Comparison of ENCODE assay signal across 11 cellular contexts in genomic region chr13:113398963-113399754, GRCh38. TPM values are rescaled to one million over a fixed set of nuclear protein-coding genes. Genes with fewer than 3 reads are reported as not detected.
DNase-seq lines count a peak whose midpoint lies in the region; ATAC-seq and TF ChIP-seq lines count a peak whose summit lies in the region.
"Had no signal": no experiment of that assay in that cellular context is flagged by ENCODE, and none has a peak within 500 bp of the region (broad histone marks: within the 10 kb centered on the region; RNA-seq: fewer than 3 reads in every experiment).

No MANE protein-coding gene starts in this region.

- no peak for TF ChIP-seq CTCF in ascending aorta (IDR thresholded peaks at IDR 0.05)

- intact Hi-C loops in ascending aorta (cut with DNase I): no loop called here

- H3K9ac ChIP-seq in skeletal muscle tissue (ENCODE audit: low read depth in 1 of 3, low read length in 3 of 3): peak overlapping the region in 1 of 3 donors; percentile 66

- peak; percentile 58 for DNase-seq in activated effector memory CD4-positive, alpha-beta T cell treated with anti-CD3 and anti-CD28 coated beads, Interleukin-2, amount 50 U/mL, for 16 hours
- DNase-seq in activated effector memory CD4-positive, alpha-beta T cell treated with Interleukin-2 at 50 U/mL for 16 hours: no peak
- DNase-seq in ascending aorta (ENCODE audit: low spot score in 2 of 2): peak in 1 of 2 donors; percentile 67
- DNase-seq in left lobe of liver (ENCODE audit: low spot score): peak; percentile 39
- DNase-seq in NCI-H1105 treated with DMSO at 0.1 percent for 48 hours (lab: John Stamatoyannopoulos, UW): no peak
- no peak for DNase-seq in NCI-H1048 (lab: John Stamatoyannopoulos, UW)
- no peak for DNase-seq in NCI-H2227 treated with DMSO at 0.1 percent for 48 hours (lab: John Stamatoyannopoulos, UW)
- DNase-seq: DMS79 treated with DMSO at 0.1 percent for 48 hours, T1000 had no signal

- H3K36me3 ChIP-seq in ascending aorta (no peaks in the 10 kb centered on the region), skeletal muscle tissue (ENCODE audit: control insufficient read depth in 3 of 3, insufficient read depth in 3 of 3, low read length in 3 of 3) (no peaks in the 10 kb centered on the region)

- H3K27ac ChIP-seq in ascending aorta (peak overlapping the region; percentile 53 to 88), skeletal muscle tissue (ENCODE audit: low read depth, low read length) (peak overlapping the region; percentile 36)

- H3K4me1 ChIP-seq in ascending aorta (peaks cover 6 to 15% of the 10 kb centered on the region in 2 donors), skeletal muscle tissue (ENCODE audit: control insufficient read depth in 3 of 3, insufficient read depth in 3 of 3, low read length in 3 of 3) (peaks cover 24 to 51% (median 44%) of the 10 kb centered on the region in 3 donors)

- H3K4me3 ChIP-seq in ascending aorta: no peak overlapping the region
- H3K4me3 ChIP-seq in skeletal muscle tissue (ENCODE audit: low read length in 3 of 3): no peak overlapping the region

- H3K27me3 ChIP-seq in ascending aorta: no peaks in the 10 kb centered on the region
- peaks cover 0 to 6% (median 0%) of the 10 kb centered on the region in 3 donors for H3K27me3 ChIP-seq in skeletal muscle tissue (ENCODE audit: control insufficient read depth in 3 of 3, insufficient read depth in 3 of 3, low read length in 3 of 3)

- no peak for ATAC-seq in left lobe of liver
- ATAC-seq: esophagus mucosa had no signal

- H3K9me3 ChIP-seq in ascending aorta: no peaks in the 10 kb centered on the region
- no peaks in the 10 kb centered on the region for H3K9me3 ChIP-seq in skeletal muscle tissue (ENCODE audit: control insufficient read depth in 3 of 3, low read length in 3 of 3)

RNA-seq across cellular contexts. Expression of gene GRTP1, which starts 35.2 kb away (rescaled TPM):
- total RNA-seq in ascending aorta: 15.4 TPM
- total RNA-seq in left lobe of liver: 38.3 TPM
- 3.7 TPM for total RNA-seq in skeletal muscle tissue

RNA-seq across cellular contexts. Expression of gene ADPRHL1, which starts 54.1 kb away (rescaled TPM):
- total RNA-seq in ascending aorta (11.3 TPM), left lobe of liver (1.2 TPM), skeletal muscle tissue (124 TPM)

Comparison
In these comparisons a context has a peak if more than half of its experiments do, and no peak if none do; other contexts are left out.
1. DNase-seq: peak in activated effector memory CD4-positive, alpha-beta T cell treated with anti-CD3 and anti-CD28 coated beads, Interleukin-2, amount 50 U/mL, for 16 hours (single experiment) and left lobe of liver (single experiment); none in activated effector memory CD4-positive, alpha-beta T cell treated with Interleukin-2 at 50 U/mL for 16 hours (single experiment), NCI-H1105 treated with DMSO at 0.1 percent for 48 hours (single experiment), NCI-H1048 (single experiment) and NCI-H2227 treated with DMSO at 0.1 percent for 48 hours (single experiment).
2. RNA of gene ADPRHL1, which starts 54.1 kb away (total RNA-seq): 124 TPM in skeletal muscle tissue (single experiment); 11.3 TPM in ascending aorta (single experiment) and 1.2 TPM in left lobe of liver (single experiment); every median in the first group is over 10 times any median in the second.